12 cellular contexts compared by ENCODE assay signal in the genomic region with DNA sequence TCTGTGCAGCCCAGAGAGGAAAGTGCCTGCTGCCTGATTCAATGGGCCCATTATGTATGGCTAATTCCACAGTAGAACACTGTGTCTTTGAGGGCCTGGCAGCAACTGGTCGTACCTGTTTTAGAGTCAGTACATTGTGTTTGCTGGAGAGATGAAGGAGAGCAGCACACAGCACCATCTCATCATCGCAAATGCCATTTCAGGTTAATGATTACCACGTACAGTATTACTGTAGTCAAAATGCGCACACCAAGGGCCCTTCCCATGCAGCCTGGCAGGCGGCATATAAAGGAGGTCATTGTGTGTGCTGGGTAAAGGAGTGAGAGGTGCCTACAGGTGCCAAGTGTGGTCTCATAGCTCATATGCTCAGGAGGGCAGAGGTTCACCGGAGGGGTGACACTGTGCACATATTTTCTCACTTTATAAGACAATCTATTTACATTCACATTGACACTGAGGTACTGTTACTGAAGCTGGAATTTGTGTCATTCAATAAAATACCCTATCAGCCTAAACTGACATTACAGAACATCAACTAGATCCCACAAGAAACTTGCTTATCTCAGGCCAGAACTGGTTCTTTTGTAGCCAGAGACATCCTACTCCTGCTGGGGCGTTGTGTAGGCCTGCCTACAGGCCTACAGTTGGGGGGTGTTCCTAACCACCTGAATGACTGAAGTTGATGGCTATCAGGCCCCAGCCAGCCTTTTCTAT.
DNase-seq lines count a peak whose midpoint lies in the region; TF ChIP-seq lines count a peak whose summit lies in the region.
"Had no signal": no experiment of that assay in that cellular context is flagged by ENCODE, and none has a peak within 500 bp of the region (broad histone marks: within the 10 kb centered on the region; RNA-seq: fewer than 3 reads in every experiment).

No MANE protein-coding gene starts in this region.

- H3K4me3 ChIP-seq in colonic mucosa (no peak overlapping the region), mesendoderm (ENCODE audit: low read length) (no peak overlapping the region)

- WGBS in mesendoderm (ENCODE audit: extremely low coverage, insufficient coverage, low lambda C conversion rate), result no CpG with 5 or more reads among the region's 7 CpGs

- no peak overlapping the region for H3K4me2 ChIP-seq in mesendoderm (ENCODE audit: low read length)

- H3K4me1 ChIP-seq in colonic mucosa (peaks cover 4% of the 10 kb centered on the region), mesendoderm (ENCODE audit: control insufficient read depth, low read depth, low read length) (peaks cover 19% of the 10 kb centered on the region)

- no peak overlapping the region for H4K8ac ChIP-seq in mesendoderm (ENCODE audit: low read depth, low read length)

- no peak for TF ChIP-seq CTCF in colonic mucosa (IDR thresholded peaks at IDR 0.05)
- no peak for TF ChIP-seq CTCF in type B pancreatic cell (conservative IDR thresholded peaks at IDR 0.05)

- H3K27ac ChIP-seq in colonic mucosa (peak overlapping the region; percentile 82), mesendoderm (ENCODE audit: low read depth, low read length) (no peak overlapping the region)

- H2BK120ac ChIP-seq in mesendoderm (ENCODE audit: low read depth, low read length), result no peak overlapping the region

- H3K9me3 Mint-ChIP-seq in type B pancreatic cell, result no peaks in the 10 kb centered on the region
- H3K9me3 Mint-ChIP-seq: CD4-positive, CD25-positive, alpha-beta regulatory T cell had no signal

- H3K18ac ChIP-seq in mesendoderm (ENCODE audit: low read length), result no peak overlapping the region

- intact Hi-C loops in colonic mucosa (cut with DNase I), result no loop called here

- no peaks in the 10 kb centered on the region for H3K9me3 ChIP-seq in colonic mucosa

- H3K9ac ChIP-seq in colonic mucosa (ENCODE audit: low read depth in 2 of 2, low read length in 2 of 2) (peak overlapping the region in 1 of 2 donors; percentile 49), mesendoderm (ENCODE audit: low read length) (no peak overlapping the region)

- H3K27ac Mint-ChIP-seq in type B pancreatic cell, result peak overlapping the region; percentile 66
- H3K27ac Mint-ChIP-seq: CD4-positive, CD25-positive, alpha-beta regulatory T cell had no signal

- no peak overlapping the region for H3K23ac ChIP-seq in mesendoderm (ENCODE audit: low read length)

- H3K4me1 Mint-ChIP-seq in type B pancreatic cell (ENCODE audit: unreplicated experiment), result peaks cover 12% of the 10 kb centered on the region

- no peaks in the 10 kb centered on the region for H3K79me2 ChIP-seq in mesendoderm (ENCODE audit: control insufficient read depth, insufficient read depth, low read length)

- no peaks in the 10 kb centered on the region for H3K79me1 ChIP-seq in mesendoderm (ENCODE audit: low read length)

- H3K4ac ChIP-seq in mesendoderm (ENCODE audit: low read depth, low read length), result no peak overlapping the region

- no peaks in the 10 kb centered on the region for H3K27me3 ChIP-seq in colonic mucosa
- no peaks in the 10 kb centered on the region for H3K27me3 ChIP-seq in mesendoderm (ENCODE audit: insufficient read depth, low read length, poor library complexity)

- DNase-seq in NCI-H2029 treated with DMSO at 0.1 percent for 48 hours (lab: John Stamatoyannopoulos, UW) (peak; percentile 58), colonic mucosa (peak; percentile 84), mesendoderm (no peak), type B pancreatic cell (ENCODE audit: extremely low spot score, unreplicated experiment) (no peak), NCI-H2196 (lab: John Stamatoyannopoulos, UW; ENCODE audit: unreplicated experiment) (no peak), hepatic stellate cell (ENCODE audit: low spot score) (no peak), dedifferentiated amniotic fluid mesenchymal stem cell (ENCODE audit: extremely low spot score) (no peak)
- DNase-seq: activated effector memory CD4-positive, alpha-beta T cell treated with anti-CD3 and anti-CD28 coated beads, Interleukin-2, amount 50 U/mL, for 16 hours; CD4-positive, CD25-positive, alpha-beta regulatory T cell; NCI-H1092 treated with DMSO at 0.1 percent for 48 hours; NCI-H510A treated with DMSO at 0.1 percent for 48 hours; stimulated activated naive CD4-positive, alpha-beta T cell treated with Interleukin-2 at 50 U/mL for 16 hours had no signal

- H3K36me3 Mint-ChIP-seq in type B pancreatic cell, result no peaks in the 10 kb centered on the region
- H3K36me3 Mint-ChIP-seq: CD4-positive, CD25-positive, alpha-beta regulatory T cell had no signal

- H2BK5ac ChIP-seq in mesendoderm (ENCODE audit: low read length), result no peak overlapping the region

- H3K36me3 ChIP-seq in colonic mucosa (no peaks in the 10 kb centered on the region), mesendoderm (ENCODE audit: control insufficient read depth, insufficient read depth, low read length) (no peaks in the 10 kb centered on the region)

- no peak overlapping the region for H2BK15ac ChIP-seq in mesendoderm (replicated peaks; ENCODE audit: low read depth)

- H2AK5ac ChIP-seq in mesendoderm (ENCODE audit: low read length), result peak overlapping the region; percentile 35

- no peak overlapping the region for H4K5ac ChIP-seq in mesendoderm (ENCODE audit: low read length)

- no peaks in the 10 kb centered on the region for H3K27me3 Mint-ChIP-seq in type B pancreatic cell

- peak overlapping the region; percentile 6 for H3K56ac ChIP-seq in mesendoderm (ENCODE audit: low read length)

- H3K4me3 Mint-ChIP-seq in type B pancreatic cell, result no peak overlapping the region
- H3K4me3 Mint-ChIP-seq: CD4-positive, CD25-positive, alpha-beta regulatory T cell had no signal

Comparison
In these comparisons a context has a peak if more than half of its experiments do, and no peak if none do; other contexts are left out.
1. DNase-seq: peak in NCI-H2029 treated with DMSO at 0.1 percent for 48 hours (single experiment) and colonic mucosa (single experiment); none in mesendoderm (single experiment), type B pancreatic cell (single experiment), NCI-H2196 (single experiment), hepatic stellate cell (single experiment) and dedifferentiated amniotic fluid mesenchymal stem cell (single experiment).